Comparison of ENCODE assay signal across 1 cellular context in genomic region chr12:92226036-92226661, GRCh38.
TF ChIP-seq lines count a peak whose summit lies in the region.

No MANE protein-coding gene starts in this region.

TF ChIP-seq in IMR-90, 13 proteins besides CTCF, POLR2A, EP300 and RAD21:
- TF ChIP-seq USF2 (IDR thresholded peaks at IDR 0.05; ENCODE audit: low read depth, low read length) (no peak), SMC3 (IDR thresholded peaks at IDR 0.05; ENCODE audit: low read depth, low read length) (no peak)
